8 cellular contexts compared by ENCODE assay signal in the genomic region with DNA sequence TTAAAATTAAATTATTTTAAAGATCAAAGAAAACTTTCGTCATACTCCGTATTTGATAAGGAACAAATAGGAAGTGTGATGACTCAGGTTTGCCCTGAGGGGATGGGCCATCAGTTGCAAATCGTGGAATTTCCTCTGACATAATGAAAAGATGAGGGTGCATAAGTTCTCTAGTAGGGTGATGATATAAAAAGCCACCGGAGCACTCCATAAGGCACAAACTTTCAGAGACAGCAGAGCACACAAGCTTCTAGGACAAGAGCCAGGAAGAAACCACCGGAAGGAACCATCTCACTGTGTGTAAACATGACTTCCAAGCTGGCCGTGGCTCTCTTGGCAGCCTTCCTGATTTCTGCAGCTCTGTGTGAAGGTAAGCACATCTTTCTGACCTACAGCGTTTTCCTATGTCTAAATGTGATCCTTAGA. TPM values are rescaled to one million over a fixed set of nuclear protein-coding genes. Genes with fewer than 3 reads are reported as not detected.
DNase-seq lines count a peak whose midpoint lies in the region; ATAC-seq and TF ChIP-seq lines count a peak whose summit lies in the region.

A gene (plus strand): TSS at position 217 of the 426 bp plus-strand sequence. CDS start 90 bp downstream, at position 307.

- no peak within 1 kb of the TSS for H3K4me2 ChIP-seq in DND-41 (ENCODE audit: insufficient read depth, low read length)
- peak within 1 kb of the TSS; percentile 18 for H3K4me2 ChIP-seq in parathyroid adenoma (ENCODE audit: low read length)

- H3K4me1 Mint-ChIP-seq in endothelial cell (ENCODE audit: unreplicated experiment), result no peaks in the 10 kb centered on the region

- H3K79me2 ChIP-seq in DND-41 (ENCODE audit: insufficient read depth, low read length) (no peaks in the 10 kb centered on the region), parathyroid adenoma (no peaks in the 10 kb centered on the region)

- H3K9me3 ChIP-seq in DND-41 (ENCODE audit: insufficient read depth, low read length, severe bottlenecking) (no peaks in the 10 kb centered on the region), parathyroid adenoma (ENCODE audit: control insufficient read depth, low read length) (no peaks in the 10 kb centered on the region)

- DNase-seq in DND-41 (peak; percentile 12), HL-60 (ENCODE audit: low read depth in 1 of 2, low spot score in 1 of 2) (peak; percentile 73 to 79), SHP77 treated with DMSO at 0.1 percent for 48 hours (lab: John Stamatoyannopoulos, UW) (peak; percentile 66), fibroblast of gingiva (ENCODE audit: low read depth) (peak; percentile 84), endothelial cell (ENCODE audit: low spot score) (no peak), 8988T (no peak), NCI-H1694 treated with DMSO at 0.1 percent for 48 hours (lab: John Stamatoyannopoulos, UW) (no peak)

- H3K27ac Mint-ChIP-seq in endothelial cell (ENCODE audit: unreplicated experiment), result no peak within 1 kb of the TSS

- no peak within 1 kb of the TSS for H2AFZ ChIP-seq in DND-41 (ENCODE audit: low read depth, low read length)
- H2AFZ ChIP-seq in parathyroid adenoma, result no peak within 1 kb of the TSS

- H3K4me3 ChIP-seq in DND-41 (ENCODE audit: low read depth in 1 of 2, low read length in 2 of 2), result no peak within 1 kb of the TSS
- peak within 1 kb of the TSS; percentile 60 for H3K4me3 ChIP-seq in HL-60 (replicated peaks; ENCODE audit: insufficient read depth, low read length)
- H3K4me3 ChIP-seq in parathyroid adenoma (ENCODE audit: low read depth, low read length), result no peak within 1 kb of the TSS

- no peaks in the 10 kb centered on the region for H3K9me3 Mint-ChIP-seq in endothelial cell (ENCODE audit: unreplicated experiment)

- no peak for TF ChIP-seq CTCF in DND-41 (IDR thresholded peaks at IDR 0.05; ENCODE audit: borderline replicate concordance, extremely low read depth, low read length, poor library complexity, severe bottlenecking)
- TF ChIP-seq CTCF in HL-60 (IDR thresholded peaks at IDR 0.05; ENCODE audit: insufficient read depth, low read length), result no peak
- no peak for TF ChIP-seq CTCF in parathyroid adenoma (IDR thresholded peaks at IDR 0.05)
- TF ChIP-seq CTCF in endothelial cell (IDR thresholded peaks at IDR 0.05; ENCODE audit: unreplicated experiment), result no peak

- no peak within 1 kb of the TSS for H3K4me3 Mint-ChIP-seq in endothelial cell (ENCODE audit: unreplicated experiment)

- no peaks in the 10 kb centered on the region for H4K20me1 ChIP-seq in DND-41 (ENCODE audit: insufficient read depth, low read length)

- no peaks in the 10 kb centered on the region for H3K27me3 Mint-ChIP-seq in endothelial cell (ENCODE audit: unreplicated experiment)

- H3K36me3 ChIP-seq in DND-41 (ENCODE audit: insufficient read depth, low read length) (no peaks in the 10 kb centered on the region), parathyroid adenoma (ENCODE audit: control insufficient read depth, insufficient read depth, low read length) (no peaks in the 10 kb centered on the region)

- no peaks in the 10 kb centered on the region for H3K4me1 ChIP-seq in DND-41 (ENCODE audit: insufficient read depth, low read length)
- H3K4me1 ChIP-seq in parathyroid adenoma, result no peaks in the 10 kb centered on the region

- H3K27me3 ChIP-seq in DND-41 (ENCODE audit: insufficient read depth, low read length, poor library complexity) (no peaks in the 10 kb centered on the region), HL-60 (ENCODE audit: insufficient read depth, poor library complexity, severe bottlenecking) (no peaks in the 10 kb centered on the region), parathyroid adenoma (ENCODE audit: control insufficient read depth, insufficient read depth, low read length) (no peaks in the 10 kb centered on the region)

- H3K9ac ChIP-seq in DND-41 (ENCODE audit: low read depth, low read length), result no peak within 1 kb of the TSS
- H3K9ac ChIP-seq in parathyroid adenoma, result no peak within 1 kb of the TSS

- peak; percentile 65 for ATAC-seq in DND-41 (ENCODE audit: insufficient read depth, low read depth)

- no peaks in the 10 kb centered on the region for H3K36me3 Mint-ChIP-seq in endothelial cell (ENCODE audit: low read depth, unreplicated experiment)

- H3K27ac ChIP-seq in DND-41 (ENCODE audit: low read length) (no peak within 1 kb of the TSS), HL-60 (replicated peaks) (peak within 1 kb of the TSS; percentile 77), parathyroid adenoma (no peak within 1 kb of the TSS)

RNA-seq across cellular contexts. Expression of the gene that starts here (rescaled TPM):
- total RNA-seq in endothelial cell (ENCODE audit: unreplicated experiment), result not detected

Comparison
In these comparisons a context has a peak if more than half of its experiments do, and no peak if none do; other contexts are left out.
1. DNase-seq: peak in DND-41 (single experiment), HL-60 (2 of 2), SHP77 treated with DMSO at 0.1 percent for 48 hours (single experiment) and fibroblast of gingiva (single experiment); none in endothelial cell (single experiment), 8988T (single experiment) and NCI-H1694 treated with DMSO at 0.1 percent for 48 hours (single experiment).